Comparison of ENCODE assay signal across 8 cellular contexts in the genomic region with DNA sequence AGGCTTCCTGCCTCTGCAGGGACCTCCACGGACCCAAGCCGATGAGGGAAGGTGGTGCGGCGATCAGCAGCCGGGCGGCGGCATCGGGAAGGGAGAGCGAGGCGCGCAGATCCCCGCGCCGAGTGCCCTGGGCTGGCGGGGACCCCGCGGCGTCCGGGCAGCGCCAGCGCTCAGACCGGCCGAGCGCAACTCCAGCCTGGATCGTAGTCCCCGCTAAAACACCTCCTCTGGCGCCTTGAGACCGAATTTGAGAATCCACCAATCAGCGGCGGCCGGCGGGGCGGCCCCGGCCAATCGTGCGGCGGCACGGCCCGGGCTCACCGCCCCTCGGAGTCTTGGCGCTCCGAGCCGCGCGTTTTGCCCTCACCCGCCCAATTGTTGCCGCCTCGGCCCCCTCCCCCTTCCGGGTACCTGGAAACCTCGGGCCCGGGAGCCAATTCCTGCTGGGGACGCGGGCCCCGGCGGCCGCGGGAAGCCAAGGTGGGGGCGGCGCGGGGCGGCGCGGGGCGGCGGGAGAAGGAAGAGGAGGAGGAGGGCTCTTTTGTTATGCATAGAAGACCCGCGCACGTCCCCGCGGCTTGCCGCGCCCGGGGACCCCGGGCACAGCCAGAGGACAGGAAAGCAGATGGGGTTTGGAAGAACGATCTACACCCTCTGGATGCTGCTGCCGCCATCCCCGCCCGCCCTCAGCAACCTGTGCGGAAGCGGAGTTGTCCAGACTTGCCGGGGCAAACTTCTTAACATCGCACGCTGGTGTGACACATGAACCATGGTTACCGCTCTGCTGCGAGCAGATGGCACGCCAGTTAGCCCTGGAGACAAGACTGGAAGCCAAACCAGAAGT.
A peak's percentile ranks its signal among the peaks of the same experiment; 100 is the strongest.
DNase-seq lines count a peak whose midpoint lies in the region; ATAC-seq and TF ChIP-seq lines count a peak whose summit lies in the region.

A gene with protein sequence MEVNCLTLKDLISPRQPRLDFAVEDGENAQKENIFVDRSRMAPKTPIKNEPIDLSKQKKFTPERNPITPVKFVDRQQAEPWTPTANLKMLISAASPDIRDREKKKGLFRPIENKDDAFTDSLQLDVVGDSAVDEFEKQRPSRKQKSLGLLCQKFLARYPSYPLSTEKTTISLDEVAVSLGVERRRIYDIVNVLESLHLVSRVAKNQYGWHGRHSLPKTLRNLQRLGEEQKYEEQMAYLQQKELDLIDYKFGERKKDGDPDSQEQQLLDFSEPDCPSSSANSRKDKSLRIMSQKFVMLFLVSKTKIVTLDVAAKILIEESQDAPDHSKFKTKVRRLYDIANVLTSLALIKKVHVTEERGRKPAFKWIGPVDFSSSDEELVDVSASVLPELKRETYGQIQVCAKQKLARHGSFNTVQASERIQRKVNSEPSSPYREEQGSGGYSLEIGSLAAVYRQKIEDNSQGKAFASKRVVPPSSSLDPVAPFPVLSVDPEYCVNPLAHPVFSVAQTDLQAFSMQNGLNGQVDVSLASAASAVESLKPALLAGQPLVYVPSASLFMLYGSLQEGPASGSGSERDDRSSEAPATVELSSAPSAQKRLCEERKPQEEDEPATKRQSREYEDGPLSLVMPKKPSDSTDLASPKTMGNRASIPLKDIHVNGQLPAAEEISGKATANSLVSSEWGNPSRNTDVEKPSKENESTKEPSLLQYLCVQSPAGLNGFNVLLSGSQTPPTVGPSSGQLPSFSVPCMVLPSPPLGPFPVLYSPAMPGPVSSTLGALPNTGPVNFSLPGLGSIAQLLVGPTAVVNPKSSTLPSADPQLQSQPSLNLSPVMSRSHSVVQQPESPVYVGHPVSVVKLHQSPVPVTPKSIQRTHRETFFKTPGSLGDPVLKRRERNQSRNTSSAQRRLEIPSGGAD (minus strand): TSS at position 209 of the 844 bp plus-strand sequence. CDS start 934 bp downstream, outside the sequence.

- H3K4me3 ChIP-seq in AG09309 (ENCODE audit: control insufficient read depth, low read depth, low read length) (peak within 1 kb of the TSS; percentile 69), WI38 (ENCODE audit: low read depth, low read length) (peak within 1 kb of the TSS; percentile 92), cardiac fibroblast (replicated peaks in 1 of 2; ENCODE audit: low read depth in 2 of 2, low read length in 2 of 2) (peak within 1 kb of the TSS; percentile 83 to 85)

- peak; percentile 74 for ATAC-seq in GM19023 (IDR thresholded peaks at IDR 0.05; ENCODE audit: unreplicated experiment)
- ATAC-seq in HG03175 (IDR thresholded peaks at IDR 0.05; ENCODE audit: unreplicated experiment), result peak; percentile 60

- DNase-seq in AG09309 (ENCODE audit: low read depth), result peak; percentile 51
- DNase-seq in NCI-H2227 (lab: John Stamatoyannopoulos, UW; ENCODE audit: unreplicated experiment), result peak; percentile 98
- peak; percentile 91 to 93 for DNase-seq in cardiac fibroblast (ENCODE audit: low read depth in 2 of 2)
- peak; percentile 79 for DNase-seq in inferior parietal cortex (ENCODE audit: extremely low spot score)
- peak; percentile 72 to 85 for DNase-seq in stimulated activated CD4-positive, alpha-beta T cell treated with anti-CD3 and anti-CD28 coated beads, Interleukin-12 subunit alpha, Interleukin-12 subunit beta, amount 100 ng/mL, for 24 hours (ENCODE audit: low read depth in 2 of 2)

- TF ChIP-seq CTCF in AG09309 (IDR thresholded peaks at IDR 0.05; ENCODE audit: control insufficient read depth, insufficient read depth, low read depth, low read length, missing control alignments) (no peak), WI38 (IDR thresholded peaks at IDR 0.05; ENCODE audit: low read depth, low read length) (no peak), cardiac fibroblast (IDR thresholded peaks at IDR 0.05; ENCODE audit: low read depth, low read length) (no peak)

Comparison
In these comparisons a context has a peak if more than half of its experiments do, and no peak if none do; other contexts are left out.
1. Peak in every context shown above with its lines: DNase-seq, ATAC-seq and H3K4me3 ChIP-seq.